Comparison of ENCODE assay signal across 8 cellular contexts in the genomic region with DNA sequence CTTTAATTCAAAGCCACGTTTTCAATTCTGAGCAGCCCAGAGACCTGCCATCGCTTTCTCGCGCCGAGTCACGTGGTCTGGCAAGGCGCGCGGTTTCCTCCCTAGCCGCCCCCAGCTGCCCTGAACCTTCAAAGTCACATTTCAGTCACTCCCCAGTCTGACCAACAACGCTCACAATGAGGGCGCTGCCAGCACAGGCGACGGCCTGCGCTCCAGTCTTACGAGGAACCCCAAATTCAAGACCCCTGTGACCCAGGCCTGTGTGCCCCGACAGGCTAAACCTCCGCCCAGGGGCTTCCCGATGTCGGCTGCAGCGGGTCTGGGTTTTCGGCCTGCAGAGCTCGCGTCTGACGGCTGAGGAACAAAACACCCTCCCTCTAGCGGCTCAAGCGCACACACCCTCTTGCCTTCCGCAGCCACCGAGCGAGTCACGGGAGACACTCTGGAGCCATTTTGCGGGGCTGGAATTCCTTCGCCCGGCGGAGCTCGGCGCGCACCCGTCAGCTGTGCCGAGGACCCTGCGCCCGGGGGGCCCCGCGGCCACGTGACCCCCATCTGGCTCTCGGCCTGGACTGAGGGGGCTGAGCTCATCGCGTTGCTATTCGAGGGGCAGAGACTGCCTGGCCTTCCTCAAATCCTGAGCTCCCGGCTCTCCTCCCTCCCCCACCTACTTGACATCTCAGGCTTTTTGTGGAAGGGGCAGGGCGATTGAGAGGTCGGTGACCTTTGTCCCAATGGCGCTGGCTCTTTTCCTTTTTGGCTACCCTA.
DNase-seq lines count a peak whose midpoint lies in the region; ATAC-seq and TF ChIP-seq lines count a peak whose summit lies in the region.

No MANE protein-coding gene starts in this region.

- H3K4me1 ChIP-seq in esophagus muscularis mucosa (peaks cover 23 to 31% (median 28%) of the 10 kb centered on the region in 4 donors), muscle layer of colon (ENCODE audit: insufficient read depth, low read length) (peaks cover 26% of the 10 kb centered on the region)

- intact Hi-C loops in esophagus muscularis mucosa (cut with DNase I): loop anchor here (5.0 kb wide), 1 partner anchor 222 kb away; a partner anchor contains a TSS

- DNase-seq in AG20443 (ENCODE audit: low spot score): peak; percentile 94
- peak; percentile 78 to 83 for DNase-seq in NOMO-1 (lab: John Stamatoyannopoulos, UW; ENCODE audit: unreplicated experiment in 2 of 2)
- peak; percentile 60 for DNase-seq in activated T-cell treated with anti-CD3 and anti-CD28 coated beads, Interleukin-2, amount 50 U/mL, for 4 hours
- DNase-seq in esophagus muscularis mucosa (ENCODE audit: extremely low spot score): peak; percentile 97
- peak; percentile 33 to 43 for DNase-seq in stimulated activated CD8-positive, alpha-beta memory T cell treated with anti-CD3 and anti-CD28 coated beads, Interleukin-4, amount 100 ng/mL, for 4 hours (ENCODE audit: low read depth in 2 of 2, low spot score in 1 of 2)

- no peaks in the 10 kb centered on the region for H3K27me3 Mint-ChIP-seq in activated T-cell treated with anti-CD3 and anti-CD28 coated beads, Interleukin-2, amount 50 U/mL, for 4 hours (ENCODE audit: low read depth)

- 1% methylated on average over 28 of the region's 53 CpGs for WGBS in esophagus muscularis mucosa

- H3K27me3 ChIP-seq in esophagus muscularis mucosa (no peaks in the 10 kb centered on the region), muscle layer of colon (ENCODE audit: control insufficient read depth in 1 of 2, insufficient read depth in 2 of 2, low read length in 2 of 2) (no peaks in the 10 kb centered on the region)

- H3K9me3 ChIP-seq in esophagus muscularis mucosa (no peaks in the 10 kb centered on the region), muscle layer of colon (ENCODE audit: low read length) (no peaks in the 10 kb centered on the region)

- H3K9ac ChIP-seq in muscle layer of colon (ENCODE audit: low read length): peak overlapping the region; percentile 77

- TF ChIP-seq POLR2A in GM19099 (IDR thresholded peaks at IDR 0.05; ENCODE audit: extremely low read depth, insufficient read length, low read depth) (peak; percentile 30), esophagus muscularis mucosa (IDR thresholded peaks at IDR 0.05; ENCODE audit: low read depth) (peak; percentile 41)

- H3K4me3 Mint-ChIP-seq in activated T-cell treated with anti-CD3 and anti-CD28 coated beads, Interleukin-2, amount 50 U/mL, for 4 hours: peak overlapping the region; percentile 76

- H3K36me3 Mint-ChIP-seq in activated T-cell treated with anti-CD3 and anti-CD28 coated beads, Interleukin-2, amount 50 U/mL, for 4 hours (ENCODE audit: insufficient read depth): peaks cover 21% of the 10 kb centered on the region

- no peaks in the 10 kb centered on the region for H3K9me3 Mint-ChIP-seq in activated T-cell treated with anti-CD3 and anti-CD28 coated beads, Interleukin-2, amount 50 U/mL, for 4 hours

- peak; percentile 90 for ATAC-seq in HG03378 (IDR thresholded peaks at IDR 0.05; ENCODE audit: unreplicated experiment)
- peak; percentile 65 to 75 for ATAC-seq in activated T-cell treated with anti-CD3 and anti-CD28 coated beads, Interleukin-2, amount 50 U/mL, for 4 hours

- H3K4me3 ChIP-seq in esophagus muscularis mucosa (peak overlapping the region; percentile 53 to 63 (median 58)), muscle layer of colon (ENCODE audit: low read depth in 1 of 2, low read length in 2 of 2) (peak overlapping the region; percentile 79 to 81)

- peak; percentile 59 to 77 (median 66) for TF ChIP-seq CTCF in esophagus muscularis mucosa (IDR thresholded peaks at IDR 0.05)

- H3K36me3 ChIP-seq in esophagus muscularis mucosa (peaks cover 0 to 28% (median 16%) of the 10 kb centered on the region in 4 donors), muscle layer of colon (ENCODE audit: insufficient read depth, low read length) (peaks cover 14% of the 10 kb centered on the region)

- no peak for TF ChIP-seq EP300 in esophagus muscularis mucosa (IDR thresholded peaks at IDR 0.05)

- H3K27ac ChIP-seq in esophagus muscularis mucosa (replicated peaks in 1 of 4) (peak overlapping the region; percentile 88 to 94 (median 94)), muscle layer of colon (ENCODE audit: low read depth, low read length) (peak overlapping the region; percentile 97)

- H3K4me1 Mint-ChIP-seq in activated T-cell treated with anti-CD3 and anti-CD28 coated beads, Interleukin-2, amount 50 U/mL, for 4 hours (ENCODE audit: low read depth): peaks cover 43% of the 10 kb centered on the region

Comparison
In these comparisons a context has a peak if more than half of its experiments do, and no peak if none do; other contexts are left out.
1. Peak in every context shown above with its lines: DNase-seq, ATAC-seq, H3K4me3 ChIP-seq and H3K27ac ChIP-seq.
2. DNase-seq: peak in every context shown above with its lines; median percentile 97 in esophagus muscularis mucosa; 94 in AG20443; 80 in NOMO-1; 60 in activated T-cell treated with anti-CD3 and anti-CD28 coated beads, Interleukin-2, amount 50 U/mL, for 4 hours; 38 in stimulated activated CD8-positive, alpha-beta memory T cell treated with anti-CD3 and anti-CD28 coated beads, Interleukin-4, amount 100 ng/mL, for 4 hours.